ENCODE assay signal across 22 cellular contexts in the genomic region with DNA sequence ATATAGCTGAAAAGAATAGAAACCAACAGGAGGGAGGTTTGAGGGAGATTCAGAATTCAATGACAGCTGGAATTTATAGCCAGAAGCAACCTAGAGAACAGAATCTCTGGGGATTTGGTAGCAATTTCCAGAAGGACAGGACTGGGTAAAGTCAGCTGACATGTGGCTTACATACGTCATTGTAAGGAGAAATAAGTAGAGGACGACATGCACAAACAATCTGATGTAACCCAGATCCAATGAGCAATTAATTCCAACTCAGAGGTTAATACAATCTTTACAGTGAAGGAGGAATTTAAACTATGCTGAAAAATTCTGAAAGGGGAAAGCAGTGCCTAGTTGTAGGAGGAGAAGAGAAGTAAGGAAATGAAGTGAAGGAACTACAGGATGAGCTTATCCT.
"Had no signal": no experiment of that assay in that cellular context is flagged by ENCODE, and none has a peak within 500 bp of the region (broad histone marks: within the 10 kb centered on the region; RNA-seq: fewer than 3 reads in every experiment).

No MANE protein-coding gene starts in this region.

- H3K4me3 ChIP-seq: esophagus muscularis mucosa, lung, thoracic aorta had no signal

- ATAC-seq: activated CD8-positive, alpha-beta T cell treated with anti-CD3 and anti-CD28 coated beads for 36 hours; left lobe of liver; stimulated activated naive B cell treated with anti-CD40 and anti-IgM and Interleukin-4, amounts not matched to agents 10 μg/mL and 1 μg/mL and 100 μg/mL, for 72 hours had no signal

- H3K27me3 ChIP-seq: esophagus muscularis mucosa had no signal

- H3K9me3 Mint-ChIP-seq: activated CD4-positive, alpha-beta T cell treated with anti-CD3 and anti-CD28 coated beads, Interleukin-2, amount 10 ng/mL, durations not matched to agents 24 days and 14 days; activated T-cell treated with anti-CD3 and anti-CD28 coated beads, Interleukin-2, amount 50 U/mL, for 24 hours; dendritic cell treated with granulocyte-macrophage colony-stimulating factor and Interleukin-4, amounts not matched to agents 40 ng/mL and 50 ng/mL, for 4 days had no signal

- H3K4me1 Mint-ChIP-seq: activated CD4-positive, alpha-beta T cell treated with anti-CD3 and anti-CD28 coated beads, Interleukin-2, amount 10 ng/mL, durations not matched to agents 24 days and 14 days; activated naive CD8-positive, alpha-beta T cell treated with anti-CD3 and anti-CD28 coated beads, Interleukin-2, amount 10 ng/mL, durations not matched to agents 7 days and 5 days; nephron; stimulated activated naive B cell treated with anti-CD40 and anti-IgM and Interleukin-4, amounts not matched to agents 10 μg/mL and 1 μg/mL and 100 μg/mL, for 72 hours had no signal

- H3K27ac ChIP-seq: esophagus muscularis mucosa, thoracic aorta had no signal

- H3K36me3 ChIP-seq: esophagus muscularis mucosa, thoracic aorta had no signal

- H3K27me3 Mint-ChIP-seq: activated CD4-positive, alpha-beta T cell treated with anti-CD3 and anti-CD28 coated beads, Interleukin-2, amount 10 ng/mL, durations not matched to agents 24 days and 14 days; activated CD8-positive, alpha-beta T cell treated with anti-CD3 and anti-CD28 coated beads for 36 hours; activated naive CD8-positive, alpha-beta T cell treated with anti-CD3 and anti-CD28 coated beads, Interleukin-2, amount 10 ng/mL, durations not matched to agents 7 days and 5 days; activated T-cell treated with anti-CD3 and anti-CD28 coated beads, Interleukin-2, amount 50 U/mL, for 24 hours; dendritic cell treated with granulocyte-macrophage colony-stimulating factor and Interleukin-4, amounts not matched to agents 40 ng/mL and 50 ng/mL, for 4 days; stimulated activated naive B cell treated with anti-CD40 and anti-IgM and Interleukin-4, amounts not matched to agents 10 μg/mL and 1 μg/mL and 100 μg/mL, for 72 hours had no signal

- H3K4me3 Mint-ChIP-seq: activated CD4-positive, alpha-beta T cell treated with anti-CD3 and anti-CD28 coated beads, Interleukin-2, amount 10 ng/mL, durations not matched to agents 24 days and 14 days; activated CD8-positive, alpha-beta T cell treated with anti-CD3 and anti-CD28 coated beads for 36 hours; activated naive CD8-positive, alpha-beta T cell treated with anti-CD3 and anti-CD28 coated beads, Interleukin-2, amount 10 ng/mL, durations not matched to agents 7 days and 5 days; activated T-cell treated with anti-CD3 and anti-CD28 coated beads, Interleukin-2, amount 50 U/mL, for 24 hours; dendritic cell treated with granulocyte-macrophage colony-stimulating factor and Interleukin-4, amounts not matched to agents 40 ng/mL and 50 ng/mL, for 4 days; nephron; stimulated activated naive B cell treated with anti-CD40 and anti-IgM and Interleukin-4, amounts not matched to agents 10 μg/mL and 1 μg/mL and 100 μg/mL, for 72 hours had no signal

- H3K9me3 ChIP-seq: esophagus muscularis mucosa, thoracic aorta had no signal

- H3K27ac Mint-ChIP-seq: activated CD4-positive, alpha-beta T cell treated with anti-CD3 and anti-CD28 coated beads, Interleukin-2, amount 10 ng/mL, durations not matched to agents 24 days and 14 days; activated CD8-positive, alpha-beta T cell treated with anti-CD3 and anti-CD28 coated beads for 36 hours; activated naive CD8-positive, alpha-beta T cell treated with anti-CD3 and anti-CD28 coated beads, Interleukin-2, amount 10 ng/mL, durations not matched to agents 7 days and 5 days; activated T-cell treated with anti-CD3 and anti-CD28 coated beads, Interleukin-2, amount 50 U/mL, for 24 hours; activated T-helper 2 cell treated with anti-CD3 and anti-CD28 coated beads, Interferon-gamma antibody, Interleukin-2, Interleukin-4, amounts not matched to agents 10 μg/mL and 5 μg/mL and 100 μg/mL, durations not matched to agents 14 hours and 24 hours and 36 hours; dendritic cell treated with granulocyte-macrophage colony-stimulating factor and Interleukin-4, amounts not matched to agents 40 ng/mL and 50 ng/mL, for 4 days; nephron; stimulated activated naive B cell treated with anti-CD40 and anti-IgM and Interleukin-4, amounts not matched to agents 10 μg/mL and 1 μg/mL and 100 μg/mL, for 72 hours had no signal

- DNase-seq: activated CD4-positive, alpha-beta T cell treated with anti-CD3 and anti-CD28 coated beads, Interleukin-2, amount 10 ng/mL, durations not matched to agents 24 days and 14 days; activated CD4-positive, CD25-positive, alpha-beta regulatory T cell; activated CD8-positive, alpha-beta T cell treated with anti-CD3 and anti-CD28 coated beads for 36 hours; activated naive CD4-positive, alpha-beta T cell treated with Interleukin-2 at 50 U/mL for 16 hours; activated naive CD8-positive, alpha-beta T cell treated with anti-CD3 and anti-CD28 coated beads, Interleukin-2, amount 10 ng/mL, durations not matched to agents 7 days and 5 days; activated T-cell treated with anti-CD3 and anti-CD28 coated beads, Interleukin-2, amount 50 U/mL, for 24 hours; anterior cingulate cortex; cerebellar nuclear complex; effector CD8-positive, alpha-beta T cell; head of caudate nucleus; kidney; midbrain; posterior cingulate gyrus; stimulated activated naive B cell treated with anti-CD40 and anti-IgM and Interleukin-4, amounts not matched to agents 10 μg/mL and 1 μg/mL and 100 μg/mL, for 72 hours; T1000 had no signal

- H3K4me1 ChIP-seq: esophagus muscularis mucosa had no signal
